In the genomic region with DNA sequence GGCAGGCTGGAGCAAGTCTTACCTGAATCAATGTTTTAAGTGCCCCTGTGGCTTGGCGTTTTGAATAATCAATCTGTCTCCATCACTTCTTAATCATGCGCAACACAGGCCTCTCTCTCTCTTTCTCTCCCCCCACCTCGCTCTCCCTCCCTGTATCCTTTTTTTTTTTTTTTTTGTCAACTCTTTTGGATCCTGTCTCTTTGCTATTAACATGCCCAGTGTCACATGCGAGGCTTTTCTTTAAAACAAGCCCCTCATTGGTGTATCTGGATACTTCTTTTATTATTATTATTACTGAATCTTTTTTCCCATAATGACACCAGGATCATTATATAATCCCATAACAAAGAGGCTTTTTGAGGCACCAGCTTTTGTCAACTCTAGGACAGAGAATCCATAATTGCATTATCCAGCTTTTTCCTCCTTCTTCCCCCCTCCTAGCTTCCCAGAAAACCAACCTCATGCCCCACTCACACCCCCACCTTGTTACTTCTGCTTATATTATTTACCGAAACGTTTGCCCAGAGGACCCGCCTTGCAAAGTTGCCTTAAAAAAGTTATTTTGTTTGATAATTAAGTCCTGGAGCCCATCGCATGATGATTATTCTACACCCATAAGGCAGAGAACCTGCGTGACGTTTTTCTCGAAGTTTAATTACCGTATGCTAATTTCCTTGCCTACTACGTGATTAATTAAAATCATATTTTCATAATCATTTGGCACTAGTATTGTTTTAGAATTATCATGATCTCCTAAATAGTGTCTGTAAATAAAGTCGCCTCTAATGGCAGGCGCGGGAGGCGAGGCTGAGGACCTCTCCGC, we compare ENCODE assay signal across 11 cellular contexts.
DNase-seq lines count a peak whose midpoint lies in the region; ATAC-seq lines count a peak whose summit lies in the region.
"Had no signal": no experiment of that assay in that cellular context is flagged by ENCODE, and none has a peak within 500 bp of the region (broad histone marks: within the 10 kb centered on the region; RNA-seq: fewer than 3 reads in every experiment).

No MANE protein-coding gene starts in this region.

- H3K36me3 Mint-ChIP-seq in activated T-cell treated with anti-CD3 and anti-CD28 coated beads, Interleukin-2, amount 50 U/mL, for 72 hours (ENCODE audit: insufficient read depth in 2 of 2): peaks cover 5 to 10% of the 10 kb centered on the region in 2 donors
- H3K36me3 Mint-ChIP-seq in effector memory CD8-positive, alpha-beta T cell (ENCODE audit: insufficient read depth): no peaks in the 10 kb centered on the region

- H3K4me1 Mint-ChIP-seq in activated T-cell treated with anti-CD3 and anti-CD28 coated beads, Interleukin-2, amount 50 U/mL, for 72 hours (ENCODE audit: low read depth): peaks cover 37% of the 10 kb centered on the region
- H3K4me1 Mint-ChIP-seq in stimulated activated naive CD8-positive, alpha-beta T cell treated with anti-CD3 and anti-CD28 coated beads, Interleukin-15, amount 100 ng/mL, for 72 hours: peaks cover 28% of the 10 kb centered on the region
- peaks cover 15 to 18% of the 10 kb centered on the region in 2 donors for H3K4me1 Mint-ChIP-seq in effector memory CD8-positive, alpha-beta T cell (ENCODE audit: low read depth in 2 of 2)

- peaks cover 71% of the 10 kb centered on the region for H3K27me3 Mint-ChIP-seq in activated T-cell treated with anti-CD3 and anti-CD28 coated beads, Interleukin-2, amount 50 U/mL, for 72 hours (ENCODE audit: low read depth)
- peaks cover 95% of the 10 kb centered on the region for H3K27me3 Mint-ChIP-seq in stimulated activated naive CD8-positive, alpha-beta T cell treated with anti-CD3 and anti-CD28 coated beads, Interleukin-15, amount 100 ng/mL, for 72 hours
- peaks cover 70 to 91% of the 10 kb centered on the region in 2 donors for H3K27me3 Mint-ChIP-seq in effector memory CD8-positive, alpha-beta T cell

- H3K9me3 Mint-ChIP-seq in activated T-cell treated with anti-CD3 and anti-CD28 coated beads, Interleukin-2, amount 50 U/mL, for 72 hours: no peaks in the 10 kb centered on the region
- no peaks in the 10 kb centered on the region for H3K9me3 Mint-ChIP-seq in stimulated activated naive CD8-positive, alpha-beta T cell treated with anti-CD3 and anti-CD28 coated beads, Interleukin-15, amount 100 ng/mL, for 72 hours
- peaks cover 0 to 3% of the 10 kb centered on the region in 2 donors for H3K9me3 Mint-ChIP-seq in effector memory CD8-positive, alpha-beta T cell

- no peak for DNase-seq in activated T-cell treated with anti-CD3 and anti-CD28 coated beads, Interleukin-2, amount 50 U/mL, for 72 hours
- no peak for DNase-seq in activated T-cell treated with anti-CD3 and anti-CD28 coated beads for 4 hours
- no peak for DNase-seq in SJCRH30
- no peak for DNase-seq in stimulated activated naive CD8-positive, alpha-beta T cell treated with anti-CD3 and anti-CD28 coated beads, Interleukin-15, amount 100 ng/mL, for 72 hours
- DNase-seq in effector memory CD8-positive, alpha-beta T cell: no peak
- DNase-seq: occipital lobe; stimulated activated CD4-positive, alpha-beta T cell treated with anti-CD3 and anti-CD28 coated beads, Interleukin-12 subunit alpha, Interleukin-12 subunit beta, amount 100 ng/mL, for 4 hours; SW 1271 had no signal

- H3K27ac ChIP-seq in SJCRH30: no peak overlapping the region; the same call in 1 of the 2 replicates

- H3K9ac ChIP-seq in iPS-15b (ENCODE audit: low read depth, low read length): no peak overlapping the region

- H3K9me3 ChIP-seq in SJCRH30 (replicated peaks) (no peaks in the 10 kb centered on the region), iPS-15b (ENCODE audit: control insufficient read depth, insufficient read depth, low read length) (no peaks in the 10 kb centered on the region)

- H3K36me3 ChIP-seq in SJCRH30 (no peaks in the 10 kb centered on the region), iPS-15b (ENCODE audit: control insufficient read depth, insufficient read depth, low read length) (no peaks in the 10 kb centered on the region)

- H3K4me1 ChIP-seq in SJCRH30 (peaks cover 4% of the 10 kb centered on the region; the same call in 1 of the 2 replicates), iPS-15b (ENCODE audit: control insufficient read depth, insufficient read depth, low read length) (peaks cover 15% of the 10 kb centered on the region)

- no peak for ATAC-seq in activated T-cell treated with anti-CD3 and anti-CD28 coated beads, Interleukin-2, amount 50 U/mL, for 72 hours (replicated peaks in 1 of 2)
- ATAC-seq in stimulated activated naive CD8-positive, alpha-beta T cell treated with anti-CD3 and anti-CD28 coated beads, Interleukin-15, amount 100 ng/mL, for 72 hours: no peak
- ATAC-seq in HG02870 (IDR thresholded peaks at IDR 0.05; ENCODE audit: unreplicated experiment): no peak
- ATAC-seq in HG02840 (IDR thresholded peaks at IDR 0.05; ENCODE audit: low FRiP score, unreplicated experiment): no peak
- ATAC-seq in effector memory CD8-positive, alpha-beta T cell (replicated peaks): no peak

- H3K4me3 Mint-ChIP-seq in activated T-cell treated with anti-CD3 and anti-CD28 coated beads, Interleukin-2, amount 50 U/mL, for 72 hours: peak overlapping the region; percentile 78 to 87
- peak overlapping the region; percentile 70 to 83 for H3K4me3 Mint-ChIP-seq in stimulated activated naive CD8-positive, alpha-beta T cell treated with anti-CD3 and anti-CD28 coated beads, Interleukin-15, amount 100 ng/mL, for 72 hours
- H3K4me3 Mint-ChIP-seq in effector memory CD8-positive, alpha-beta T cell: no peak overlapping the region

- H3K4me3 ChIP-seq in SJCRH30: peak overlapping the region; percentile 82
- peak overlapping the region; percentile 52 for H3K4me3 ChIP-seq in iPS-15b (ENCODE audit: low read depth, low read length)

- peak overlapping the region; percentile 59 for H3K27ac Mint-ChIP-seq in activated T-cell treated with anti-CD3 and anti-CD28 coated beads, Interleukin-2, amount 50 U/mL, for 72 hours
- no peak overlapping the region for H3K27ac Mint-ChIP-seq in stimulated activated naive CD8-positive, alpha-beta T cell treated with anti-CD3 and anti-CD28 coated beads, Interleukin-15, amount 100 ng/mL, for 72 hours
- no peak overlapping the region for H3K27ac Mint-ChIP-seq in effector memory CD8-positive, alpha-beta T cell

- H3K27me3 ChIP-seq in SJCRH30: no peaks in the 10 kb centered on the region
- H3K27me3 ChIP-seq in iPS-15b (ENCODE audit: control insufficient read depth, insufficient read depth, low read length): peaks cover 67% of the 10 kb centered on the region

Comparison
In these comparisons a context has a peak if more than half of its experiments do, and no peak if none do; other contexts are left out.
1. H3K4me3 Mint-ChIP-seq: peak in activated T-cell treated with anti-CD3 and anti-CD28 coated beads, Interleukin-2, amount 50 U/mL, for 72 hours (2 of 2) and stimulated activated naive CD8-positive, alpha-beta T cell treated with anti-CD3 and anti-CD28 coated beads, Interleukin-15, amount 100 ng/mL, for 72 hours (2 of 2); none in effector memory CD8-positive, alpha-beta T cell (0 of 2).